Comparison of ENCODE assay signal across 18 cellular contexts in the genomic region with DNA sequence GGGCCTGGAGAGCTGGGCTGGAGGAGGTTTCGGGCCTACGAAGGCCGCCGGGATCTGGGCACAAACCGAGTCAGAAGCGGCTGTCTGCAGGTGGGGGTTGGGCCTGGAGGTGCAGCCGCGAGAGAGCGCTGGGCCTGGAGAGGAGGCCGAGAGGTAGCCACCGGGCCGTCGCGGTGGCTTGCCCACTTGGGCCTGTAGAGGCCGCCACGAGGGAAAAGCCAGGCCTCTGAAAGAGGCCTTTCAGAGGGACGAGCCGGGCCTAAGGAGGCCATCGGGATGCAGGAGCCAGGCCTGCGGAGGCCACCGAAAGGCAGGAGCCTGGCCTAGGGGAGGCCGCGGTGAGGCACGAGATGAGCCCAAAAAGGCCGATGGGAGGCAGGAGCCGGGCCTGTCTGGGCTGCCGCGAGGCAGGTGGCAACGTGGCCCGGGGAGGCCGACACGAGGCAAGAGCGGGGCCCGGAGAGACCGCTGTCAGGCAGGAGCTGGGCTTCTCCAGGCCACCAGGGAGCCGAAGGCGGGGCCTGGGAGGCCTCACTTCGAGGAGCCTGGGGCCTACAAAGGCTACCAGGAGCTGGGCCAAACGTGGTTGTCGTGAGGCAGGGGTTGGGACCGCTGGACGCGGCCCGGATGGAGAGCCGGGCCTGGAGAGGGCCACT. TPM values are rescaled to one million over a fixed set of nuclear protein-coding genes. Genes with fewer than 3 reads are reported as not detected.
DNase-seq lines count a peak whose midpoint lies in the region; TF ChIP-seq lines count a peak whose summit lies in the region.
"Had no signal": no experiment of that assay in that cellular context is flagged by ENCODE, and none has a peak within 500 bp of the region (broad histone marks: within the 10 kb centered on the region; RNA-seq: fewer than 3 reads in every experiment).

No MANE protein-coding gene starts in this region.

- no peaks in the 10 kb centered on the region for H3K36me3 Mint-ChIP-seq in endothelial cell (ENCODE audit: low read depth, unreplicated experiment)
- H3K36me3 Mint-ChIP-seq: CD14-positive monocyte had no signal

- H4K91ac ChIP-seq in mesenchymal stem cell (ENCODE audit: low read length) = peak overlapping the region; percentile 65

- no peak overlapping the region for H2BK15ac ChIP-seq in mesenchymal stem cell (ENCODE audit: low read depth, poor library complexity, severe bottlenecking)

- no peaks in the 10 kb centered on the region for H3K9me3 ChIP-seq in mesenchymal stem cell (ENCODE audit: control insufficient read depth, low read length)

- H3K4me2 ChIP-seq in mesenchymal stem cell (ENCODE audit: low read length, poor library complexity, severe bottlenecking) = no peak overlapping the region
- H3K4me2 ChIP-seq: PC-9 had no signal

- peak overlapping the region in 1 of 2 experiments; percentile 67 for H3K4ac ChIP-seq in mesenchymal stem cell (ENCODE audit: low read depth in 1 of 2, low read length in 2 of 2)

- no peak overlapping the region for H3K23ac ChIP-seq in mesenchymal stem cell (ENCODE audit: low read length in 2 of 2)

- peaks cover 5% of the 10 kb centered on the region for H3K27me3 Mint-ChIP-seq in endothelial cell (ENCODE audit: unreplicated experiment)

- WGBS in mesenchymal stem cell = 86% methylated on average over 45 of the region's 45 CpGs

- H2BK120ac ChIP-seq in mesenchymal stem cell (ENCODE audit: low read depth, low read length) = no peak overlapping the region

- H3K9ac ChIP-seq in mesenchymal stem cell (ENCODE audit: low read length) = no peak overlapping the region
- H3K9ac ChIP-seq: GM23248 had no signal

- H3K18ac ChIP-seq in mesenchymal stem cell (ENCODE audit: low read depth in 1 of 2, low read length in 2 of 2) = peak overlapping the region in 1 of 2 experiments; percentile 30

- H4K8ac ChIP-seq in mesenchymal stem cell (ENCODE audit: low read length) = peak overlapping the region; percentile 73

- no peaks in the 10 kb centered on the region for H3K4me1 Mint-ChIP-seq in endothelial cell (ENCODE audit: unreplicated experiment)

- peak overlapping the region; percentile 5 to 57 for H2BK12ac ChIP-seq in mesenchymal stem cell (ENCODE audit: low read length in 2 of 2)

- H3K4me1 ChIP-seq in mesenchymal stem cell (ENCODE audit: control insufficient read depth, insufficient read depth, low read depth, low read length) = peaks cover 4% of the 10 kb centered on the region

- no peak overlapping the region for H2BK5ac ChIP-seq in mesenchymal stem cell (ENCODE audit: low read depth, low read length, poor library complexity, severe bottlenecking)

- no peak overlapping the region for H3K14ac ChIP-seq in mesenchymal stem cell (ENCODE audit: low read length in 2 of 2)

- peaks cover 0 to 13% of the 10 kb centered on the region in 2 experiments for H3K36me3 ChIP-seq in mesenchymal stem cell (ENCODE audit: control insufficient read depth in 1 of 2, insufficient read depth in 2 of 2, low read depth in 1 of 2, low read length in 2 of 2)

- H3K4me3 ChIP-seq in NB4 (ENCODE audit: low read depth, low read length) (no peak overlapping the region), mesenchymal stem cell (ENCODE audit: insufficient read depth in 1 of 2, low read depth in 1 of 2, low read length in 2 of 2) (no peak overlapping the region)
- H3K4me3 ChIP-seq: GM23248, PC-9, SK-N-MC had no signal

- H3K27ac ChIP-seq in mesenchymal stem cell (ENCODE audit: low read length, poor library complexity, severe bottlenecking) = no peak overlapping the region
- H3K27ac ChIP-seq: GM23248, PC-9, SK-N-MC had no signal

- H3K4me3 Mint-ChIP-seq in endothelial cell (ENCODE audit: unreplicated experiment) = no peak overlapping the region
- H3K4me3 Mint-ChIP-seq: CD14-positive monocyte had no signal

- in situ Hi-C loops in GM13976 (cut with MboI; ENCODE audit: low sequenced_read_pairs, unreplicated experiment) = no loop called here

- H2AFZ ChIP-seq in mesenchymal stem cell (ENCODE audit: low read depth, low read length) = no peak overlapping the region
- H2AFZ ChIP-seq: GM23248, PC-9 had no signal

- no peaks in the 10 kb centered on the region for H3K27me3 ChIP-seq in mesenchymal stem cell (ENCODE audit: control insufficient read depth in 1 of 2, insufficient read depth in 1 of 2, low read length in 2 of 2)

- no peaks in the 10 kb centered on the region for H3K79me1 ChIP-seq in mesenchymal stem cell (replicated peaks; ENCODE audit: low read length, poor library complexity, severe bottlenecking)

- TF ChIP-seq CTCF in GM13976 (IDR thresholded peaks at IDR 0.05; ENCODE audit: borderline replicate concordance, control extremely low read depth, extremely low read depth, insufficient read depth, missing control alignments) (no peak), NB4 (IDR thresholded peaks at IDR 0.05; ENCODE audit: low read depth, low read length) (no peak), endothelial cell (IDR thresholded peaks at IDR 0.05; ENCODE audit: unreplicated experiment) (no peak)

- no peaks in the 10 kb centered on the region for H3K9me3 Mint-ChIP-seq in endothelial cell (ENCODE audit: unreplicated experiment)

- no peak overlapping the region for H2AK5ac ChIP-seq in mesenchymal stem cell (ENCODE audit: low read length, severe bottlenecking)

- TF ChIP-seq POLR2A in NB4 (IDR thresholded peaks at IDR 0.05; ENCODE audit: extremely low read depth, insufficient read length) = no peak

- DNase-seq in GM13976 (ENCODE audit: low spot score) = peak; percentile 7
- DNase-seq in NB4 (ENCODE audit: low read depth) = peak; percentile 1
- peak; percentile 36 for DNase-seq in endothelial cell (ENCODE audit: low spot score)
- no peak for DNase-seq in mesenchymal stem cell
- no peak for DNase-seq in NCI-H446 treated with DMSO at 0.1 percent for 48 hours (lab: John Stamatoyannopoulos, UW)
- DNase-seq in T-helper 2 cell = no peak
- no peak for DNase-seq in T-helper 1 cell
- DNase-seq in NCI-H2227 treated with DMSO at 0.1 percent for 48 hours (lab: John Stamatoyannopoulos, UW) = no peak
- DNase-seq: COR-L47, DMS53, GM23248, IMR-90, NCI-H1436, NCI-H2081 treated with DMSO at 0.1 percent for 48 hours, NCI-H526 treated with DMSO at 0.1 percent for 48 hours, PC-9 had no signal

- no peak overlapping the region for H3K27ac Mint-ChIP-seq in endothelial cell (ENCODE audit: unreplicated experiment)

RNA-seq across cellular contexts. Expression of a gene that starts 25.6 kb away (rescaled TPM):
- total RNA-seq in endothelial cell (ENCODE audit: unreplicated experiment) = 109 TPM
- 286 TPM for polyA plus RNA-seq in mesenchymal stem cell (2013, experiment 1 of 2)
- 277 TPM for polyA plus RNA-seq in mesenchymal stem cell (2013, experiment 2 of 2)

RNA-seq across cellular contexts. Expression of a gene that starts 25.7 kb away (rescaled TPM):
- 46.3 TPM for total RNA-seq in endothelial cell (ENCODE audit: unreplicated experiment)
- polyA plus RNA-seq in mesenchymal stem cell (2013, experiment 1 of 2) = 32.4 TPM
- 29.5 TPM for polyA plus RNA-seq in mesenchymal stem cell (2013, experiment 2 of 2)

Comparison
In these comparisons a context has a peak if more than half of its experiments do, and no peak if none do; other contexts are left out.
1. DNase-seq: peak in GM13976 (single experiment), NB4 (single experiment) and endothelial cell (single experiment); none in mesenchymal stem cell (single experiment), NCI-H446 treated with DMSO at 0.1 percent for 48 hours (single experiment), T-helper 2 cell (0 of 5), T-helper 1 cell (0 of 5) and NCI-H2227 treated with DMSO at 0.1 percent for 48 hours (single experiment).